ENCODE assay signal across 26 cellular contexts in the genomic region with DNA sequence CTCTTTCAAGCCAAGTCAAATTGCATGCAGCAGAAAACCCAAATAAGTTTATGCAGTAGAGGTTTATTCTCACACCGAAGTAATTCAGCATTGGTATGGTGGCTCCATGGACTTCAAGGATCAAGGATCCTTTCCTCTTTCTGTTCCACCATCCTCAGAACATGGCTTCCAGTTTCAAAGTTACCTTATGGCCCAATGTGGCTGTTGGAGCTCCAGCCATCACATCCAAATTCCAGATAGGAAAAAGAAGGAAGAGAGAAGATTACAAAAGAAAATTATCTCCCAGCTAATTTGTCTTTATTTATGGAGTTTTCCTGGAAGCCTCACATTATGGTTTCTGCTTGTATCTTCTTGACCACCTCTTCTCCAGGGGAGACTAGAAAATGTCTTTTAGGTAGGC.
"Had no signal": no experiment of that assay in that cellular context is flagged by ENCODE, and none has a peak within 500 bp of the region (broad histone marks: within the 10 kb centered on the region; RNA-seq: fewer than 3 reads in every experiment).

No MANE protein-coding gene starts in this region.

- H3K27me3 ChIP-seq: dorsolateral prefrontal cortex, esophagus squamous epithelium, gastrocnemius medialis, heart right ventricle, left lung had no signal

- H3K27ac ChIP-seq: dorsolateral prefrontal cortex, epithelial cell of prostate, left lung, lower lobe of right lung had no signal

- H3K9me3 ChIP-seq: gastrocnemius medialis had no signal

- ATAC-seq: esophagus mucosa, gastrocnemius medialis, heart right ventricle, left cardiac atrium, left lung, left ventricle myocardium superior, lower lobe of right lung, mucosa of descending colon had no signal

- H3K36me3 ChIP-seq: esophagus squamous epithelium, gastrocnemius medialis, left lung, lower lobe of right lung had no signal

- H3K27ac Mint-ChIP-seq: mesothelial cell of epicardium had no signal

- H3K4me3 Mint-ChIP-seq: mesothelial cell of epicardium had no signal

- H3K4me3 ChIP-seq: coronary artery, dorsolateral prefrontal cortex, esophagus squamous epithelium, gastrocnemius medialis, heart right ventricle, left lung, lower lobe of right lung, mucosa of descending colon had no signal

- H3K4me1 Mint-ChIP-seq: mesothelial cell of epicardium had no signal

- FAIRE-seq: colon, islet of Langerhans, keratinocyte had no signal

- DNase-seq: dermis blood vessel endothelial cell; dorsolateral prefrontal cortex; effector CD4-positive, alpha-beta T cell; effector memory CD4-positive, alpha-beta T cell; erythroblast; esophagus squamous epithelium; foreskin fibroblast; foreskin melanocyte; gastrocnemius medialis; glutamatergic neuron; head of caudate nucleus; heart right ventricle; hippocampal formation; left cardiac atrium; left lung; left ventricle myocardium superior; lower lobe of right lung; mesenchymal stem cell; mucosa of descending colon had no signal
